Comparison of ENCODE assay signal across 10 cellular contexts in the genomic region with DNA sequence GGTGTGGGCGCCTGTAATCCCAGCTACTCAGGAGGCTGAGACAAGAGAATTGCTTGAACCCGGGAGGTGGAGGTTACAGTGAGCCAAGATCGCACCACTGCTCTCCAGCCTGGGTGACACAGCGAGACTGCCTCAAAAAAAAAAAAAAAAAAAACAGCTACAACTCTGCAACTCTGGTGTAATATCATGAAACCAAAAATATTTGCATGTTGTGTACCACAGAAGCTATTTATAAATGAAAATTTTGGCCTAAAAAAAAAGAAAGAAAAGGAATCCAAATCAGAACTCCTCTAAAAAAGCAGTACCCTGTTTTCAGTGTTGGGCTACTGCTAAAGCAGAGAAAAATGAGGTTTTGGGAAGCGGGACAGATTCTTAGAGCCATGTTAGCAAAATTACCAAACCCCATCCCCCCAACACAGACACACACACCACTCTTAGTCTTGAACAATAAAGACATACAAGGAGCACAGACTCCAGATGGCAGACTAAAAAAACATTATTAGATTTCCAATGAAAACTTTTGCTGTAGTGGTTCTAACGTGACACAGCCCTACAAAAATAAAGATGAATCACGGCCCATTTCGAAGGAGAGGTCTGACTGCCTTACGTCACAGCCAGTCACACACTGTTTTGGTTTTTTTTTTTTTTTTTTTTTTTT. TPM values are rescaled to one million over a fixed set of nuclear protein-coding genes. Genes with fewer than 3 reads are reported as not detected.
DNase-seq lines count a peak whose midpoint lies in the region; ATAC-seq and TF ChIP-seq lines count a peak whose summit lies in the region.
"Had no signal": no experiment of that assay in that cellular context is flagged by ENCODE, and none has a peak within 500 bp of the region (broad histone marks: within the 10 kb centered on the region; RNA-seq: fewer than 3 reads in every experiment).

No MANE protein-coding gene starts in this region.

- POLR2A ChIA-PET in HEK293T (lab: Yijun Ruan, JAX), result no interaction called here

- H3K36me3 ChIP-seq in ascending aorta, result peaks cover 0 to 4% of the 10 kb centered on the region in 2 donors
- H3K36me3 ChIP-seq: cardiac muscle cell had no signal

- CTCF ChIA-PET in HEK293T (lab: Yijun Ruan, JAX), result interaction anchor here (0.6 kb wide), 1 partner anchor 10 kb away, joined by 3 read pairs; no protein-coding TSS in a partner anchor

- H3K27me3 ChIP-seq in ascending aorta (no peaks in the 10 kb centered on the region), layer of hippocampus (ENCODE audit: control insufficient read depth, insufficient read depth, low read length) (no peaks in the 10 kb centered on the region)
- H3K27me3 ChIP-seq: cardiac muscle cell had no signal

- peak; percentile 78 for DNase-seq in AG09309 (ENCODE audit: low read depth)
- no peak for DNase-seq in HEK293T (ENCODE audit: extremely low spot score)
- peak in 1 of 2 donors; percentile 79 for DNase-seq in ascending aorta (ENCODE audit: low spot score in 2 of 2)
- no peak for DNase-seq in DMS114 treated with DMSO at 0.1 percent for 48 hours (lab: John Stamatoyannopoulos, UW; ENCODE audit: unreplicated experiment)
- DNase-seq in G401 (ENCODE audit: low spot score), result no peak
- DNase-seq in NCI-H1417 (lab: John Stamatoyannopoulos, UW), result no peak
- DNase-seq: CD4-positive, CD25-positive, alpha-beta regulatory T cell had no signal

- intact Hi-C loops in ascending aorta (cut with DNase I), result loop anchor here (2.0 to 5.0 kb wide), 3 partner anchors 44 to 85 kb away; partner anchors contain the start of gene INSR

- no peaks in the 10 kb centered on the region for H3K9me3 ChIP-seq in ascending aorta

- ATAC-seq in HG03432 (IDR thresholded peaks at IDR 0.05; ENCODE audit: unreplicated experiment), result no peak

- H3K27ac ChIP-seq in ascending aorta (peak overlapping the region; percentile 80 to 92), layer of hippocampus (ENCODE audit: low read depth, low read length) (peak overlapping the region; percentile 48)
- H3K27ac ChIP-seq: cardiac muscle cell had no signal

- peaks cover 0 to 35% of the 10 kb centered on the region in 2 donors for H3K4me1 ChIP-seq in ascending aorta

- in situ Hi-C loops in G401 (cut with HindIII; ENCODE audit: low sequenced_read_pairs), result no loop called here

- TF ChIP-seq CTCF in AG09309 (IDR thresholded peaks at IDR 0.05; ENCODE audit: control insufficient read depth, insufficient read depth, low read depth, low read length, missing control alignments) (peak; percentile 10), ascending aorta (IDR thresholded peaks at IDR 0.05) (no peak)

- H3K4me3 ChIP-seq in AG09309 (ENCODE audit: control insufficient read depth, low read depth, low read length) (no peak overlapping the region), ascending aorta (peak overlapping the region in 1 of 2 donors; percentile 6)
- H3K4me3 ChIP-seq: cardiac muscle cell had no signal

TF ChIP-seq in HEK293T, 16 proteins besides CTCF, POLR2A, EP300 and RAD21:
- TF ChIP-seq CTBP1 (IDR thresholded peaks at IDR 0.05; ENCODE audit: borderline replicate concordance), result no peak
- peak; percentile 93 for TF ChIP-seq ZNF384 (IDR thresholded peaks at IDR 0.05)

RNA-seq across cellular contexts. Expression of gene INSR, which starts 51.5 kb away (rescaled TPM):
- total RNA-seq in ascending aorta, result 39.3 TPM
- total RNA-seq in G401 (2014; rRNA removed; shearing (Covaris generic)), result 10.2 and 10.7 TPM in 2 replicates
